In the genomic region with DNA sequence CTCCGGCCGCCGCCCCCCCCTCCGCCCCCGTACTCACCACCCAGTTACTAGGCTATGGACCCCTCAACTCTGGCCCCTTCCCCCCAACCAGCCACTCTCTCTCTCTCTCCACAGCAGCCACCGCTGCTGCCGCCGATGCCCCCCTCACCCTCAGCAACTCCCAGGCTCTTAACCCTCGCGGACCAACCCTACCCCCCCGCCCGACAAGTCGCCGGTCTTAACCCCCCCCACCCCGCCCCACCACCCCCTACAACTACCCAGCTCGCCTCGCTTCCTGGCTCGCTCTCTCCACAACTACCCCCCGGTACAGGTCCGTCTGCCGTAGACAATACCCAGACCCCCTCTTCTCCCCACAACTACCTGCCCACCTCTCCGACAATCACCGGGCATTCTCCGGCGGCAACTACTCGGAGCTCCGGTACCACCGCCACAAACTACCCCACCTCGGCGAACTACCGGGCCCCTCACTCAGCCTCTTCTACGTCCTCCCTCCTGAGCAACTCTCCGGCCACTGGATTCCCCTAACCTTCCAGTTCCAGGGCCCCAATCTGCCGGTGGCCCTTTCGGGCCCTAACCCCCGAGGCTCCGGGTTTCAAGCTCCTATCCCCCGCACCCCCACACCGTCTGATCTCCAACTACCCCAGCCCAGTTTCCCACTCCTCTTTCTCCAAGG, we compare ENCODE assay signal across 8 cellular contexts. TPM values are rescaled to one million over a fixed set of nuclear protein-coding genes. Genes with fewer than 3 reads are reported as not detected.
DNase-seq lines count a peak whose midpoint lies in the region; ATAC-seq, FAIRE-seq and TF ChIP-seq lines count a peak whose summit lies in the region.

No MANE protein-coding gene starts in this region.

- H3K36me3 ChIP-seq in mucosa of descending colon (ENCODE audit: low read depth) (peaks cover 3% of the 10 kb centered on the region), uterus (no peaks in the 10 kb centered on the region)

- H3K4me1 ChIP-seq in mucosa of descending colon (ENCODE audit: low read depth) (peaks cover 35% of the 10 kb centered on the region), uterus (peaks cover 9 to 14% of the 10 kb centered on the region in 2 donors)

- ATAC-seq in mucosa of descending colon, result no peak
- no peak for ATAC-seq in activated CD4-positive, CD25-positive, alpha-beta regulatory T cell treated with anti-CD3 and anti-CD28 coated beads, Interleukin-2, amount 50 U/mL, for 24 hours

- no peak for TF ChIP-seq POLR2A in uterus (IDR thresholded peaks at IDR 0.05)

- intact Hi-C loops in mucosa of descending colon (cut with DNase I, micrococcal nuclease), result no loop called here
- intact Hi-C loops in uterus (cut with DNase I; ENCODE audit: low total_unique reads), result no loop called here

- TF ChIP-seq CTCF in GM12875 (IDR thresholded peaks at IDR 0.05; ENCODE audit: borderline replicate concordance, insufficient read depth, low read depth, low read length), result no peak
- TF ChIP-seq CTCF in mucosa of descending colon (IDR thresholded peaks at IDR 0.05), result no peak
- no peak for TF ChIP-seq CTCF in uterus (IDR thresholded peaks at IDR 0.05)

- H3K27ac ChIP-seq in uterus, result peak overlapping the region; percentile 94 to 96

- H3K9me3 ChIP-seq in mucosa of descending colon (no peaks in the 10 kb centered on the region), uterus (no peaks in the 10 kb centered on the region)

- H3K4me3 ChIP-seq in GM12875 (ENCODE audit: low read depth, low read length) (peak overlapping the region; percentile 74), mucosa of descending colon (peak overlapping the region; percentile 91), uterus (peak overlapping the region; percentile 86 to 100)

- peak; percentile 8 for DNase-seq in RCC 7860 (ENCODE audit: low spot score)
- DNase-seq in dermis blood vessel endothelial cell, result peak; percentile 53
- peak in 2 of 3 donors; percentile 66 to 73 for DNase-seq in mucosa of descending colon
- DNase-seq in uterus, result no peak
- DNase-seq in cerebellar cortex (ENCODE audit: low spot score), result no peak
- no peak for DNase-seq in NCI-H2107 treated with DMSO at 0.1 percent for 48 hours (lab: John Stamatoyannopoulos, UW; ENCODE audit: unreplicated experiment)

- no peaks in the 10 kb centered on the region for H3K27me3 ChIP-seq in uterus

- no peak for FAIRE-seq in RCC 7860 (lab: Jason Lieb, UNC)

RNA-seq across cellular contexts. Expression of gene PHF23, which starts 0.7 kb away (rescaled TPM):
- total RNA-seq in dermis blood vessel endothelial cell (41.4 and 42.8 TPM in 2 replicates), mucosa of descending colon (10 to 100 TPM; 36.0 to 49.8 (median 36.8) TPM), uterus (10 to 100 TPM in 3 of 4 donors, 1 to 10 TPM in 1; 9.7 to 68.1 (median 29.7) TPM)

RNA-seq across cellular contexts. Expression of gene GABARAP, which starts 3.7 kb away (rescaled TPM):
- 148 and 196 TPM in 2 replicates for total RNA-seq in dermis blood vessel endothelial cell
- total RNA-seq in mucosa of descending colon, result 100 to 1,000 TPM; 424 to 499 (median 484) TPM
- total RNA-seq in uterus, result 100 to 1,000 TPM; 220 to 467 (median 366) TPM

RNA-seq across cellular contexts. Expression of gene DVL2, which starts 4.2 kb away (rescaled TPM):
- total RNA-seq in dermis blood vessel endothelial cell, result 32.8 and 45.7 TPM in 2 replicates
- total RNA-seq in mucosa of descending colon, result 10 to 100 TPM; 33.4 to 52.0 (median 36.0) TPM
- total RNA-seq in uterus, result 10 to 100 TPM in 3 of 4 donors, 1 to 10 TPM in 1; 5.1 to 83.2 (median 53.5) TPM

RNA-seq across cellular contexts. Expression of gene CTDNEP1, which starts 13.0 kb away (rescaled TPM):
- 25.2 and 56.5 TPM in 2 replicates for total RNA-seq in dermis blood vessel endothelial cell
- total RNA-seq in mucosa of descending colon, result 100 to 1,000 TPM; 117 to 123 (median 117) TPM
- 100 to 1,000 TPM in 1 of 4 donors, 10 to 100 TPM in 3; 13.8 to 115 (median 37.2) TPM for total RNA-seq in uterus

RNA-seq across cellular contexts. Expression of gene ELP5, which starts 13.5 kb away (rescaled TPM):
- total RNA-seq in dermis blood vessel endothelial cell (33.0 and 52.2 TPM in 2 replicates), mucosa of descending colon (10 to 100 TPM; 34.9 to 45.6 (median 42.2) TPM), uterus (10 to 100 TPM; 41.9 to 65.6 (median 51.3) TPM)

Comparison
In these comparisons a context has a peak if more than half of its experiments do, and no peak if none do; other contexts are left out.
1. DNase-seq: peak in RCC 7860 (single experiment), dermis blood vessel endothelial cell (single experiment) and mucosa of descending colon (2 of 3); none in uterus (0 of 2), cerebellar cortex (single experiment) and NCI-H2107 treated with DMSO at 0.1 percent for 48 hours (single experiment).
2. Peak in every context shown above with its lines, with median percentiles within 50 percentile points of each other: H3K4me3 ChIP-seq.